23 cellular contexts compared by ENCODE assay signal in genomic region chr4:3878678-3879077, GRCh38.
"Had no signal": no experiment of that assay in that cellular context is flagged by ENCODE, and none has a peak within 500 bp of the region (broad histone marks: within the 10 kb centered on the region; RNA-seq: fewer than 3 reads in every experiment).

No MANE protein-coding gene starts in this region.

- H3K4me3 Mint-ChIP-seq: activated CD4-positive, alpha-beta T cell treated with anti-CD3 and anti-CD28 coated beads, Interleukin-2, amount 10 ng/mL, durations not matched to agents 7 days and 5 days; activated CD8-positive, alpha-beta T cell treated with anti-CD3 and anti-CD28 coated beads, Interleukin-2, amount 10 ng/mL, durations not matched to agents 7 days and 5 days; activated T-cell treated with anti-CD3 and anti-CD28 coated beads, Interleukin-2, amount 50 U/mL, for 24 hours; stimulated activated naive CD8-positive, alpha-beta T cell treated with anti-CD3 and anti-CD28 coated beads, Interleukin-15, Interleukin-2, amounts not matched to agents 100 ng/mL and 50 ng/mL, for 24 hours had no signal

- FAIRE-seq: colon, endometrium had no signal

- H3K36me3 ChIP-seq: gastroesophageal sphincter, heart left ventricle, left ventricle myocardium inferior, ovary, transverse colon, vagina had no signal

- H3K27me3 ChIP-seq: ovary, vagina had no signal

- DNase-seq: activated CD4-positive, alpha-beta T cell treated with anti-CD3 and anti-CD28 coated beads, Interleukin-2, amount 10 ng/mL, durations not matched to agents 7 days and 5 days; activated CD8-positive, alpha-beta T cell treated with anti-CD3 and anti-CD28 coated beads, Interleukin-2, amount 10 ng/mL, durations not matched to agents 7 days and 5 days; activated effector memory CD4-positive, alpha-beta T cell treated with Interleukin-2 at 50 U/mL for 16 hours; activated naive CD4-positive, alpha-beta T cell treated with anti-CD3 and anti-CD28 coated beads, Interleukin-2, amount 50 U/mL, for 16 hours; activated T-cell treated with anti-CD3 and anti-CD28 coated beads, Interleukin-2, amount 50 U/mL, for 24 hours; kidney glomerular epithelial cell; left ventricle myocardium inferior; mammary epithelial cell; naive B cell; psoas muscle; right cardiac atrium; T-helper 1 cell; T1000; transverse colon had no signal

- H3K27ac Mint-ChIP-seq: activated CD4-positive, alpha-beta T cell treated with anti-CD3 and anti-CD28 coated beads, Interleukin-2, amount 10 ng/mL, durations not matched to agents 7 days and 5 days; activated CD8-positive, alpha-beta T cell treated with anti-CD3 and anti-CD28 coated beads, Interleukin-2, amount 10 ng/mL, durations not matched to agents 7 days and 5 days; activated T-cell treated with anti-CD3 and anti-CD28 coated beads, Interleukin-2, amount 50 U/mL, for 24 hours; stimulated activated naive CD8-positive, alpha-beta T cell treated with anti-CD3 and anti-CD28 coated beads, Interleukin-15, Interleukin-2, amounts not matched to agents 100 ng/mL and 50 ng/mL, for 24 hours had no signal

- H3K27ac ChIP-seq: gastroesophageal sphincter, heart left ventricle, left ventricle myocardium inferior, ovary, psoas muscle, skin epidermis, transverse colon, vagina had no signal

- H3K4me1 ChIP-seq: psoas muscle had no signal

- ATAC-seq: activated CD4-positive, CD25-positive, alpha-beta regulatory T cell treated with anti-CD3 and anti-CD28 coated beads, Interleukin-2, amount 50 U/mL, for 24 hours; activated CD8-positive, alpha-beta T cell treated with anti-CD3 and anti-CD28 coated beads, Interleukin-2, amount 10 ng/mL, durations not matched to agents 7 days and 5 days; gastroesophageal sphincter; psoas muscle had no signal

- H3K4me3 ChIP-seq: gastroesophageal sphincter, heart left ventricle, left ventricle myocardium inferior, ovary, psoas muscle, skin epidermis, transverse colon, vagina had no signal
